ENCODE assay signal across 13 cellular contexts in genomic region chr6:579339-579738, GRCh38.
DNase-seq lines count a peak whose midpoint lies in the region; ATAC-seq and TF ChIP-seq lines count a peak whose summit lies in the region.
"Had no signal": no experiment of that assay in that cellular context is flagged by ENCODE, and none has a peak within 500 bp of the region (broad histone marks: within the 10 kb centered on the region; RNA-seq: fewer than 3 reads in every experiment).

No MANE protein-coding gene starts in this region.

- no peaks in the 10 kb centered on the region for H3K9me3 ChIP-seq in BE2C

- peak; percentile 70 for TF ChIP-seq CTCF in BE2C (IDR thresholded peaks at IDR 0.05; ENCODE audit: low read depth, low read length)

- H3K27me3 ChIP-seq in BE2C = no peaks in the 10 kb centered on the region

- H3K4me3 ChIP-seq in BE2C (ENCODE audit: low read depth, low read length) = no peak overlapping the region
- H3K4me3 ChIP-seq: smooth muscle cell had no signal

- peak; percentile 18 for DNase-seq in BE2C
- peak; percentile 44 for DNase-seq in HCEC 1CT
- DNase-seq in RPMI8226 = peak; percentile 38
- DNase-seq in fibroblast of the conjunctiva (ENCODE audit: low read depth) = peak; percentile 26
- DNase-seq in NCI-H1048 (lab: John Stamatoyannopoulos, UW) = no peak
- DNase-seq in iPS-NIHi7 (ENCODE audit: extremely low spot score) = no peak
- DNase-seq: activated CD4-positive, alpha-beta T cell treated with anti-CD3 and anti-CD28 coated beads for 4 hours; anterior cingulate cortex; mesendoderm; NCI-H510A treated with DMSO at 0.1 percent for 48 hours had no signal

- no peaks in the 10 kb centered on the region for H3K36me3 ChIP-seq in BE2C

- H3K4me1 ChIP-seq in BE2C = no peaks in the 10 kb centered on the region

- no peak for ATAC-seq in HG02840 (IDR thresholded peaks at IDR 0.05; ENCODE audit: low FRiP score, unreplicated experiment)
- ATAC-seq in HG03097 (IDR thresholded peaks at IDR 0.05; ENCODE audit: low FRiP score, unreplicated experiment) = no peak

Comparison
In these comparisons a context has a peak if more than half of its experiments do, and no peak if none do; other contexts are left out.
1. DNase-seq: peak in BE2C (single experiment), HCEC 1CT (single experiment), RPMI8226 (single experiment) and fibroblast of the conjunctiva (single experiment); none in NCI-H1048 (single experiment) and iPS-NIHi7 (single experiment).